ENCODE assay signal across 23 cellular contexts in genomic region chr5:137598341-137598740, GRCh38.
DNase-seq lines count a peak whose midpoint lies in the region; ATAC-seq and TF ChIP-seq lines count a peak whose summit lies in the region.
"Had no signal": no experiment of that assay in that cellular context is flagged by ENCODE, and none has a peak within 500 bp of the region (broad histone marks: within the 10 kb centered on the region; RNA-seq: fewer than 3 reads in every experiment).

No MANE protein-coding gene starts in this region.

- no peak for ATAC-seq in natural killer cell
- no peak for ATAC-seq in HG03135 (IDR thresholded peaks at IDR 0.05; ENCODE audit: unreplicated experiment)
- ATAC-seq: A549, PC-3, SK-N-SH treated with all-trans-retinoic acid at 6 μM for 48 hours had no signal

- no peaks in the 10 kb centered on the region for H3K9me2 ChIP-seq in SK-N-SH

- CTCF ChIA-PET in SK-N-SH (lab: Yijun Ruan, JAX), result interaction anchor here (1.3 to 2.2 kb wide), 2 partner anchors 18 to 31 kb away, joined by 3 to 7 read pairs; no protein-coding TSS in a partner anchor

- peaks cover 19% of the 10 kb centered on the region; the same call in 1 of the 2 replicates for H3K27me3 ChIP-seq in SK-N-SH (ENCODE audit: insufficient read depth)

- H3K36me3 ChIP-seq in SK-N-SH (replicated peaks in 1 of 2; ENCODE audit: control insufficient read depth in 1 of 2, insufficient read depth in 2 of 2, low read length in 1 of 2), result no peaks in the 10 kb centered on the region
- H3K36me3 ChIP-seq: MG63 had no signal

- no peak overlapping the region for H3K9ac ChIP-seq in SK-N-SH

- H3K4me3 ChIP-seq in SK-N-SH (ENCODE audit: low read depth in 2 of 2, low read length in 1 of 2), result no peak overlapping the region
- H3K4me3 ChIP-seq: A549, MG63 had no signal

- H3F3A ChIP-seq in SK-N-SH (replicated peaks; ENCODE audit: insufficient read depth), result no peaks in the 10 kb centered on the region

- WGBS in SK-N-SH (ENCODE audit: low lambda C conversion rate), result 34% methylated on average over 2 of the region's 4 CpGs

- no peaks in the 10 kb centered on the region for H3K4me1 Mint-ChIP-seq in natural killer cell
- H3K4me1 Mint-ChIP-seq: CD4-positive, alpha-beta memory T cell had no signal

- no peak for TF ChIP-seq RAD21 in SK-N-SH (IDR thresholded peaks at IDR 0.05; ENCODE audit: low read length)

- H3K4me2 ChIP-seq in SK-N-SH, result no peak overlapping the region
- H3K4me2 ChIP-seq: A549 had no signal

- H4K20me1 ChIP-seq in SK-N-SH (ENCODE audit: insufficient read depth), result no peaks in the 10 kb centered on the region

- intact Hi-C loops in natural killer cell (cut with micrococcal nuclease), result no loop called here

- no peak for TF ChIP-seq EP300 in SK-N-SH (IDR thresholded peaks at IDR 0.05; ENCODE audit: borderline replicate concordance in 1 of 2, low read depth in 1 of 2, low read length in 1 of 2)

- DNase-seq in DMS 273 treated with DMSO at 0.1 percent for 48 hours (lab: John Stamatoyannopoulos, UW) (peak; percentile 49), NCI-H1694 treated with DMSO at 0.1 percent for 48 hours (lab: John Stamatoyannopoulos, UW) (peak; percentile 73), NCI-H69 (lab: John Stamatoyannopoulos, UW) (peak; percentile 95), ecto neural progenitor cell (ENCODE audit: low spot score) (peak; percentile 14), SK-N-SH (no peak), natural killer cell (no peak)
- DNase-seq: AML-193; CD4-positive, alpha-beta memory T cell; COR-L47; DMS79; IMR-90; KG1; MG63; NCI-H187; NCI-H2081 treated with DMSO at 0.1 percent for 48 hours; NCI-H510A; NCI-H774; NK-92 treated with Interleukin-12 subunit alpha and Interleukin-12 subunit beta, amount 100 ng/mL, for 24 hours; PC-3; T-helper 2 cell had no signal

- H3K9me3 Mint-ChIP-seq in natural killer cell, result no peaks in the 10 kb centered on the region

- TF ChIP-seq CTCF in SK-N-SH (IDR thresholded peaks at IDR 0.05) (no peak), natural killer cell (IDR thresholded peaks at IDR 0.05) (no peak)

- H3K9me3 ChIP-seq in SK-N-SH, result no peaks in the 10 kb centered on the region
- H3K9me3 ChIP-seq: A549, MG63 had no signal

- no peaks in the 10 kb centered on the region for H3K36me3 Mint-ChIP-seq in natural killer cell
- H3K36me3 Mint-ChIP-seq: CD4-positive, alpha-beta memory T cell had no signal

- no peak overlapping the region for H3K4me3 Mint-ChIP-seq in natural killer cell
- H3K4me3 Mint-ChIP-seq: CD4-positive, alpha-beta memory T cell had no signal

- H3K27me3 Mint-ChIP-seq in natural killer cell (ENCODE audit: low read depth in 2 of 2), result peaks cover 30 to 65% of the 10 kb centered on the region in 2 donors

- no peak overlapping the region for H3K27ac Mint-ChIP-seq in natural killer cell
- H3K27ac Mint-ChIP-seq: CD4-positive, alpha-beta memory T cell had no signal

- no peak overlapping the region for H3K27ac ChIP-seq in SK-N-SH (ENCODE audit: low read depth in 2 of 2, low read length in 1 of 2)
- H3K27ac ChIP-seq: A549 had no signal

- H3K4me1 ChIP-seq in SK-N-SH (ENCODE audit: control insufficient read depth in 1 of 2, insufficient read depth in 2 of 2, low read depth in 1 of 2, low read length in 1 of 2), result peaks cover 0 to 36% of the 10 kb centered on the region in 2 experiments; a peak in 2 of 4 replicates
- H3K4me1 ChIP-seq: A549 had no signal

- no peaks in the 10 kb centered on the region for H3K79me2 ChIP-seq in SK-N-SH (ENCODE audit: insufficient read depth)

- no peak overlapping the region for H2AFZ ChIP-seq in SK-N-SH (ENCODE audit: low read depth)

- POLR2A ChIA-PET in SK-N-SH (lab: Yijun Ruan, JAX), result interaction anchor here (0.8 kb wide), 1 partner anchor 156 kb away, joined by 4 read pairs; the partner anchor contains the start of gene HNRNPA0

TF ChIP-seq in SK-N-SH, 30 proteins besides CTCF, POLR2A, EP300 and RAD21:
- TF ChIP-seq RXRA (IDR thresholded peaks at IDR 0.05; ENCODE audit: borderline replicate concordance, low read depth), result no peak

Comparison
In these comparisons a context has a peak if more than half of its experiments do, and no peak if none do; other contexts are left out.
1. DNase-seq: peak in DMS 273 treated with DMSO at 0.1 percent for 48 hours (single experiment), NCI-H1694 treated with DMSO at 0.1 percent for 48 hours (single experiment), NCI-H69 (single experiment) and ecto neural progenitor cell (single experiment); none in SK-N-SH (single experiment) and natural killer cell (single experiment).